In the genomic region with DNA sequence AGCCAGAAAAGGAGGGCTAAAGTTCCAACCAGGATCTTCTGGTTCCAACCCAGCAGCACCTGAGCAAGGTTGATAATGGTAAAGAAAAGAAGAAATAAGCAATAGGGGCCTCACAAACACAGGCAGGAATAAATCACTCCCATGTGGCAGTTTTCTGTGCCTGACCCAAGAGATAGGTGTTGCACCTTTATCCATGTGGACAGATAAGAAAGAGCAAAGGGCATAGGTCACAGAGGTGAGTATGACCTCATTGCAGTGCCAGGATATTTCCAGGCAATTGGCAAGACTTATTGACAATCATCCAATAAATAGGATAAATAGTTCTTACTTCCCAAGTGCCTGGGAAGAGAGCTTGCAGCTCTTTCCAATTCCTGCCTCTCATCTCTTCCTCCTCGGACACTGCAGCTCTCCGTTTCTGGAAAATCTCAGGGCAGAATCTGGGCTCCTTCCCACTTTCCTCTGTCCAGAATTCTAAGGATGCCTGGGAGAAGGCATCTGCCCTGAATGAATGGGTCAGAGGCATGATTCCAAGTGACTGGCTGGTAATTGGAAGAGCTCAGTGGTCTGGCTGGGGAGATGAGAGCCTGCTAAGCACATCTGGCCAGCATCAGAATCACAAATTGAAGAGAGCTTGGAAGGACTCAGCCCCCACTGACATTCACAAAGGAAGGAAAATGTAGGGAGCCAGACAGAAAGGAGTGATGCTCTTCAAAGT, we compare ENCODE assay signal across 22 cellular contexts. TPM values are rescaled to one million over a fixed set of nuclear protein-coding genes. Genes with fewer than 3 reads are reported as not detected.
DNase-seq lines count a peak whose midpoint lies in the region; ATAC-seq and TF ChIP-seq lines count a peak whose summit lies in the region.
"Had no signal": no experiment of that assay in that cellular context is flagged by ENCODE, and none has a peak within 500 bp of the region (broad histone marks: within the 10 kb centered on the region; RNA-seq: fewer than 3 reads in every experiment).

No MANE protein-coding gene starts in this region.

- no peak overlapping the region for H3K4me2 ChIP-seq in SK-N-SH

- no peak overlapping the region for H3K9ac ChIP-seq in SK-N-SH

- H4K20me1 ChIP-seq in SK-N-SH (ENCODE audit: insufficient read depth), result no peaks in the 10 kb centered on the region

- peak; percentile 38 for TF ChIP-seq RAD21 in SK-N-SH (IDR thresholded peaks at IDR 0.05; ENCODE audit: low read length)

- H3K79me2 ChIP-seq in SK-N-SH (ENCODE audit: insufficient read depth), result no peaks in the 10 kb centered on the region

- POLR2A ChIA-PET in SK-N-SH (lab: Yijun Ruan, JAX) (interaction anchor here (0.6 to 1.8 kb wide), 8 partner anchors 9 to 150 kb away, joined by 3 to 8 read pairs (median 6); no protein-coding TSS in a partner anchor), RWPE1 (lab: Yijun Ruan, JAX; ENCODE audit: low non-redundant PET) (no interaction called here)

- no peak for TF ChIP-seq CTCF in SK-N-SH (IDR thresholded peaks at IDR 0.05)
- no peak for TF ChIP-seq CTCF in fibroblast of the aortic adventitia (IDR thresholded peaks at IDR 0.05; ENCODE audit: insufficient read depth, low read length)
- no peak for TF ChIP-seq CTCF in RWPE1 (conservative IDR thresholded peaks at IDR 0.05; ENCODE audit: low read depth)
- no peak for TF ChIP-seq CTCF in WERI-Rb-1 (IDR thresholded peaks at IDR 0.05; ENCODE audit: low read depth, low read length)

- H3K9me3 ChIP-seq in SK-N-SH, result no peaks in the 10 kb centered on the region
- H3K9me3 ChIP-seq in WERI-Rb-1 (ENCODE audit: severe bottlenecking), result peaks cover 6% of the 10 kb centered on the region

- H3K36me3 ChIP-seq in SK-N-SH (replicated peaks in 1 of 2; ENCODE audit: control insufficient read depth in 1 of 2, insufficient read depth in 2 of 2, low read length in 1 of 2) (no peaks in the 10 kb centered on the region), WERI-Rb-1 (no peaks in the 10 kb centered on the region)

- DNase-seq in SK-N-SH (peak; percentile 77), fibroblast of the aortic adventitia (ENCODE audit: low read depth) (peak; percentile 54), medulla oblongata (ENCODE audit: extremely low spot score) (peak; percentile 83), RWPE1 (ENCODE audit: low spot score) (no peak), WERI-Rb-1 (no peak)
- DNase-seq in activated naive CD4-positive, alpha-beta T cell treated with Interleukin-2 at 50 U/mL for 16 hours, result no peak
- DNase-seq: Calu3; CD8-positive, alpha-beta memory T cell; DMS153; GDM1; Kasumi-1; NCI-H1694; NCI-H2081; NCI-H446 treated with DMSO at 0.1 percent for 48 hours; NCI-H526 treated with DMSO at 0.1 percent for 48 hours; OCI-M1 had no signal

- peak in 1 of 2 experiments; percentile 96; a peak in 2 of 4 replicates for TF ChIP-seq EP300 in SK-N-SH (IDR thresholded peaks at IDR 0.05; ENCODE audit: borderline replicate concordance in 1 of 2, low read depth in 1 of 2, low read length in 1 of 2)

- peak overlapping the region in 1 of 2 experiments; percentile 95; a peak in 2 of 4 replicates for H3K27ac ChIP-seq in SK-N-SH (ENCODE audit: low read depth in 2 of 2, low read length in 1 of 2)
- H3K27ac ChIP-seq in RWPE1, result no peak overlapping the region
- no peak overlapping the region for H3K27ac ChIP-seq in WERI-Rb-1
- H3K27ac ChIP-seq: C4-2B had no signal

- CTCF ChIA-PET in SK-N-SH (lab: Yijun Ruan, JAX), result interaction anchor here (0.9 to 2.3 kb wide), 4 partner anchors 17 to 326 kb away, joined by 3 to 15 read pairs (median 5); no protein-coding TSS in a partner anchor
- CTCF ChIA-PET in RWPE1 (lab: Yijun Ruan, JAX), result no interaction called here

- H3K4me3 ChIP-seq in SK-N-SH (ENCODE audit: low read depth in 2 of 2, low read length in 1 of 2) (no peak overlapping the region), fibroblast of the aortic adventitia (ENCODE audit: low read depth, low read length) (no peak overlapping the region), WERI-Rb-1 (ENCODE audit: low read depth, low read length) (no peak overlapping the region)

- ATAC-seq in HG02885 (IDR thresholded peaks at IDR 0.05; ENCODE audit: poor library complexity, unreplicated experiment), result no peak
- ATAC-seq: HCT116, Right ventricle myocardium inferior had no signal

- H2AFZ ChIP-seq in SK-N-SH (ENCODE audit: low read depth), result no peak overlapping the region

- WGBS in SK-N-SH (ENCODE audit: low lambda C conversion rate), result 3% methylated on average over 2 of the region's 2 CpGs

- H3K27me3 ChIP-seq in SK-N-SH (ENCODE audit: insufficient read depth), result no peaks in the 10 kb centered on the region
- H3K27me3 ChIP-seq in WERI-Rb-1 (ENCODE audit: insufficient read depth, low read depth, severe bottlenecking), result no peaks in the 10 kb centered on the region

- peaks cover 0 to 8% of the 10 kb centered on the region in 2 experiments; a peak in 2 of 4 replicates for H3K4me1 ChIP-seq in SK-N-SH (ENCODE audit: control insufficient read depth in 1 of 2, insufficient read depth in 2 of 2, low read depth in 1 of 2, low read length in 1 of 2)

- H3F3A ChIP-seq in SK-N-SH (replicated peaks; ENCODE audit: insufficient read depth), result no peaks in the 10 kb centered on the region

- no peaks in the 10 kb centered on the region for H3K9me2 ChIP-seq in SK-N-SH

TF ChIP-seq in SK-N-SH, 30 proteins besides CTCF, POLR2A, EP300 and RAD21:
- no peak for TF ChIP-seq MEF2A (IDR thresholded peaks at IDR 0.05; ENCODE audit: borderline replicate concordance, low read depth)
- TF ChIP-seq NRF1 (IDR thresholded peaks at IDR 0.05; ENCODE audit: low read depth, low read length), result no peak
- TF ChIP-seq JUND (IDR thresholded peaks at IDR 0.05), result no peak
- TF ChIP-seq MXI1 (IDR thresholded peaks at IDR 0.05; ENCODE audit: low read depth, low read length), result peak; percentile 35; the same call in 1 of the 2 replicates
- peak; percentile 77 for TF ChIP-seq GATA2 (CRISPR knock-in tag; IDR thresholded peaks at IDR 0.05)
- TF ChIP-seq CHD2 (IDR thresholded peaks at IDR 0.05; ENCODE audit: low read length, partially characterized antibody), result peak; percentile 71
- TF ChIP-seq NFIC (IDR thresholded peaks at IDR 0.05; ENCODE audit: borderline replicate concordance), result no peak
- no peak for TF ChIP-seq POLR2AphosphoS5 (IDR thresholded peaks at IDR 0.05; ENCODE audit: low read depth, low read length)
- peak; percentile 40; the same call in 1 of the 2 replicates for TF ChIP-seq TCF12 (IDR thresholded peaks at IDR 0.05)
- peak; percentile 80 for TF ChIP-seq RCOR1 (IDR thresholded peaks at IDR 0.05; ENCODE audit: low read length)
- peak; percentile 1; the same call in 1 of the 2 replicates for TF ChIP-seq SMC3 (IDR thresholded peaks at IDR 0.05; ENCODE audit: low read depth, low read length)

RNA-seq across cellular contexts. Expression of gene LRRC55, which starts 14.5 kb away (rescaled TPM):
- not detected in 2 replicates for polyA plus RNA-seq in SK-N-SH (2012; rRNA removed)
- polyA plus RNA-seq in SK-N-SH (2012; cell fraction: cytosol; rRNA removed), result 0.01 TPM in 1 of 2 replicates, not detected in the other
- not detected in 2 replicates for polyA plus RNA-seq in SK-N-SH (2012; cell fraction: nucleus; rRNA removed)
- not detected in 2 replicates for total RNA-seq in fibroblast of the aortic adventitia (ENCODE audit: low replicate concordance)
- total RNA-seq: Calu3; CD8-positive, alpha-beta memory T cell; MCF 10A; SK-MEL-5 had no signal
- polyA plus RNA-seq: CD8-positive, alpha-beta memory T cell had no signal

Comparison
In these comparisons a context has a peak if more than half of its experiments do, and no peak if none do; other contexts are left out.
1. DNase-seq: peak in SK-N-SH (single experiment), fibroblast of the aortic adventitia (single experiment) and medulla oblongata (single experiment); none in RWPE1 (single experiment), WERI-Rb-1 (single experiment) and activated naive CD4-positive, alpha-beta T cell treated with Interleukin-2 at 50 U/mL for 16 hours (single experiment).